Comparison of ENCODE assay signal across 18 cellular contexts in genomic region chr5:74622122-74622521, GRCh38. TPM values are rescaled to one million over a fixed set of nuclear protein-coding genes. Genes with fewer than 3 reads are reported as not detected.
DNase-seq lines count a peak whose midpoint lies in the region; ATAC-seq, FAIRE-seq and TF ChIP-seq lines count a peak whose summit lies in the region.
"Had no signal": no experiment of that assay in that cellular context is flagged by ENCODE, and none has a peak within 500 bp of the region (broad histone marks: within the 10 kb centered on the region; RNA-seq: fewer than 3 reads in every experiment).

No MANE protein-coding gene starts in this region.

- intact Hi-C loops in stomach (cut with DNase I; ENCODE audit: low total_unique reads) (no loop called here), right lobe of liver (cut with DNase I) (no loop called here)

- FAIRE-seq in GM12891 (lab: Jason Lieb, UNC): peak; percentile 13

- DNase-seq in EL: peak; percentile 29
- DNase-seq in GM12891 (ENCODE audit: insufficient read length, low spot score): no peak
- DNase-seq in T-cell: no peak
- no peak for DNase-seq in stomach
- DNase-seq in GM10266 (ENCODE audit: extremely low spot score): no peak
- DNase-seq in right lobe of liver: no peak
- DNase-seq: CD4-positive, alpha-beta memory T cell; glutamatergic neuron; kidney glomerular epithelial cell; NCI-H1930; right cardiac atrium; SIG-M5; upper lobe of left lung had no signal

- H3K4me1 Mint-ChIP-seq in brain (peaks cover 73% of the 10 kb centered on the region), T-cell (no peaks in the 10 kb centered on the region)
- H3K4me1 Mint-ChIP-seq: CD4-positive, alpha-beta memory T cell had no signal

- peaks cover 0 to 20% (median 2%) of the 10 kb centered on the region in 4 donors for H3K4me1 ChIP-seq in stomach
- peaks cover 0 to 4% (median 0%) of the 10 kb centered on the region in 4 donors for H3K4me1 ChIP-seq in right lobe of liver
- H3K4me1 ChIP-seq: upper lobe of left lung had no signal

- H3K27me3 ChIP-seq in stomach: peaks cover 0 to 4% (median 0%) of the 10 kb centered on the region in 3 donors
- no peaks in the 10 kb centered on the region for H3K27me3 ChIP-seq in right lobe of liver
- H3K27me3 ChIP-seq: cardiac muscle cell, upper lobe of left lung had no signal

- CTCF ChIA-PET in T-cell (lab: Charles Lee): interaction anchor here in 1 of 2 donors (0.6 kb wide), 1 partner anchor 12 kb away, joined by 3 read pairs; no protein-coding TSS in a partner anchor

- POLR2A ChIA-PET in T-cell (lab: Charles Lee): no interaction called here

- H3K9me3 Mint-ChIP-seq in brain (peaks cover 0 to 9% (median 2%) of the 10 kb centered on the region in 5 experiments), T-cell (no peaks in the 10 kb centered on the region)
- H3K9me3 Mint-ChIP-seq: activated T-helper 1 cell treated with anti-CD3 and anti-CD28 coated beads, Interleukin-12 subunit alpha, Interleukin-12 subunit beta, Interleukin-2, Interleukin-4 antibody, amounts not matched to agents 30 ng/mL and 10 ng/mL and 1 ng/mL, durations not matched to agents 14 hours and 24 hours and 36 hours had no signal

- peak; percentile 77 for ATAC-seq in HG02870 (IDR thresholded peaks at IDR 0.05; ENCODE audit: unreplicated experiment)
- ATAC-seq in T-cell (replicated peaks in 1 of 4): no peak
- no peak for ATAC-seq in right lobe of liver
- ATAC-seq: right cardiac atrium had no signal

- no peak for TF ChIP-seq EP300 in stomach (IDR thresholded peaks at IDR 0.05)

- H3K36me3 Mint-ChIP-seq in brain (peaks cover 6% of the 10 kb centered on the region), T-cell (no peaks in the 10 kb centered on the region)
- H3K36me3 Mint-ChIP-seq: CD4-positive, alpha-beta memory T cell had no signal

- H3K4me3 Mint-ChIP-seq in brain (no peak overlapping the region), T-cell (no peak overlapping the region)
- H3K4me3 Mint-ChIP-seq: activated T-helper 1 cell treated with anti-CD3 and anti-CD28 coated beads, Interleukin-12 subunit alpha, Interleukin-12 subunit beta, Interleukin-2, Interleukin-4 antibody, amounts not matched to agents 30 ng/mL and 10 ng/mL and 1 ng/mL, durations not matched to agents 14 hours and 24 hours and 36 hours; CD4-positive, alpha-beta memory T cell had no signal

- no peaks in the 10 kb centered on the region for H3K36me3 ChIP-seq in stomach
- no peaks in the 10 kb centered on the region for H3K36me3 ChIP-seq in right lobe of liver
- H3K36me3 ChIP-seq: cardiac muscle cell, upper lobe of left lung had no signal

- H3K27ac ChIP-seq in stomach: no peak overlapping the region
- no peak overlapping the region for H3K27ac ChIP-seq in right lobe of liver
- H3K27ac ChIP-seq: cardiac muscle cell, KMS-11, upper lobe of left lung had no signal

- TF ChIP-seq POLR2A in GM12891 (IDR thresholded peaks at IDR 0.05; ENCODE audit: low read depth, low read length): no peak
- no peak for TF ChIP-seq POLR2A in stomach (IDR thresholded peaks at IDR 0.05)
- TF ChIP-seq POLR2A in right lobe of liver (IDR thresholded peaks at IDR 0.05): no peak

- TF ChIP-seq CTCF in brain (conservative IDR thresholded peaks at IDR 0.05): no peak
- TF ChIP-seq CTCF in stomach (IDR thresholded peaks at IDR 0.05): no peak
- no peak for TF ChIP-seq CTCF in GM10266 (IDR thresholded peaks at IDR 0.05; ENCODE audit: control insufficient read depth, insufficient read depth, low read depth, missing control alignments)
- TF ChIP-seq CTCF in right lobe of liver (IDR thresholded peaks at IDR 0.05): no peak

- H3K9me3 ChIP-seq in stomach (no peaks in the 10 kb centered on the region), right lobe of liver (no peaks in the 10 kb centered on the region)
- H3K9me3 ChIP-seq: upper lobe of left lung had no signal

- WGBS in stomach, 5 donors: 67 to 73% (median 72%) methylated on average over 3 of the region's 3 CpGs
- WGBS in right lobe of liver (ENCODE audit: insufficient coverage, low coverage, low lambda C conversion rate, missing lambda C conversion rate): 42% methylated on average over 3 of the region's 3 CpGs

- H3K27ac Mint-ChIP-seq in brain (peak overlapping the region; percentile 70 to 94 (median 81)), T-cell (no peak overlapping the region)
- H3K27ac Mint-ChIP-seq: activated T-helper 1 cell treated with anti-CD3 and anti-CD28 coated beads, Interleukin-12 subunit alpha, Interleukin-12 subunit beta, Interleukin-2, Interleukin-4 antibody, amounts not matched to agents 30 ng/mL and 10 ng/mL and 1 ng/mL, durations not matched to agents 14 hours and 24 hours and 36 hours; CD4-positive, alpha-beta memory T cell had no signal

- H3K4me3 ChIP-seq in stomach (no peak overlapping the region), right lobe of liver (no peak overlapping the region)
- H3K4me3 ChIP-seq: cardiac muscle cell, upper lobe of left lung had no signal

- H3K27me3 Mint-ChIP-seq in brain (no peaks in the 10 kb centered on the region), T-cell (peaks cover 18% of the 10 kb centered on the region in 2 donors)

TF ChIP-seq in GM12891, 5 proteins besides CTCF, POLR2A, EP300 and RAD21:
- TF ChIP-seq TAF1 (IDR thresholded peaks at IDR 0.05; ENCODE audit: low read depth, low read length) (no peak), SPI1 (IDR thresholded peaks at IDR 0.05; ENCODE audit: low read depth, low read length) (peak; percentile 55; the same call in 1 of the 2 replicates)
TF ChIP-seq in GM12891: peak in this region for 1.

RNA-seq across cellular contexts. Expression of gene ENC1, which starts 18.4 kb away (rescaled TPM):
- polyA plus RNA-seq in GM12891 (2012; ENCODE audit: low read depth, missing spikeins): 9.9 TPM
- polyA plus RNA-seq in brain (ENCODE audit: insufficient read depth, low read depth, low replicate concordance): 156 TPM
- 10 to 100 TPM in 2 of 5 donors, 1 to 10 TPM in 2, under 1 TPM in 1; 0.70 to 21.0 (median 2.7) TPM for total RNA-seq in T-cell
- 100 to 1,000 TPM in 1 of 5 donors, 10 to 100 TPM in 2, 1 to 10 TPM in 2; 3.5 to 136 (median 57.5) TPM for total RNA-seq in stomach
- 10 to 100 TPM in 1 of 3 donors, 1 to 10 TPM in 2; 6.4 to 18.0 (median 7.7) TPM for polyA plus RNA-seq in stomach
- total RNA-seq in right lobe of liver: 1 to 10 TPM; 4.5 to 6.8 (median 5.5) TPM

Comparison
In these comparisons a context has a peak if more than half of its experiments do, and no peak if none do; other contexts are left out.
1. H3K27ac Mint-ChIP-seq: peak in brain (5 of 5); none in T-cell (0 of 2).